Comparison of ENCODE assay signal across 24 cellular contexts in genomic region chr1:26814377-26814776, GRCh38. TPM values are rescaled to one million over a fixed set of nuclear protein-coding genes. Genes with fewer than 3 reads are reported as not detected.
"Had no signal": no experiment of that assay in that cellular context is flagged by ENCODE, and none has a peak within 500 bp of the region (broad histone marks: within the 10 kb centered on the region; RNA-seq: fewer than 3 reads in every experiment).

No MANE protein-coding gene starts in this region.

- H3K4me1 ChIP-seq: colonic mucosa, neural progenitor cell, prostate gland, testis, tibial artery had no signal

- H3K4me3 ChIP-seq: colonic mucosa, lung, mucosa of descending colon, neural progenitor cell, prostate gland, skin epidermis, spleen, testis, tibial artery had no signal

- H3K27ac ChIP-seq: colonic mucosa, neural progenitor cell, prostate gland, skin epidermis, testis, tibial artery had no signal

- H3K27me3 ChIP-seq: colonic mucosa, neural progenitor cell, spleen, testis, tibial artery had no signal

- H3K9me3 Mint-ChIP-seq: memory B cell; mesothelial cell of epicardium; naive B cell; natural killer cell treated with Interleukin-12 subunit alpha and Interleukin-12 subunit beta and Interleukin-15 and Interleukin-18, amount 100 ng/mL, for 72 hours; stimulated activated memory B cell treated with anti-CD40 and anti-IgM and Interleukin-4, amounts not matched to agents 10 μg/mL and 1 μg/mL and 100 μg/mL, for 72 hours; type B pancreatic cell had no signal

- H3K4me3 Mint-ChIP-seq: memory B cell; mesothelial cell of epicardium; naive B cell; natural killer cell treated with Interleukin-12 subunit alpha and Interleukin-12 subunit beta and Interleukin-15 and Interleukin-18, amount 100 ng/mL, for 72 hours; neural progenitor cell; stimulated activated memory B cell treated with anti-CD40 and anti-IgM and Interleukin-4, amounts not matched to agents 10 μg/mL and 1 μg/mL and 100 μg/mL, for 72 hours; type B pancreatic cell had no signal

- ATAC-seq: mucosa of descending colon; natural killer cell treated with Interleukin-12 subunit alpha and Interleukin-12 subunit beta and Interleukin-15 and Interleukin-18, amount 100 ng/mL, for 72 hours; right cardiac atrium; stimulated activated memory B cell treated with anti-CD40 and anti-IgM and Interleukin-4, amounts not matched to agents 10 μg/mL and 1 μg/mL and 100 μg/mL, for 72 hours; stimulated activated naive CD8-positive, alpha-beta T cell treated with anti-CD3 and anti-CD28 coated beads, Interleukin-15, Interleukin-2, amounts not matched to agents 100 U/mL and 50 U/mL, for 24 hours had no signal

- DNase-seq: colonic mucosa; dermis blood vessel endothelial cell; effector memory CD4-positive, alpha-beta T cell; hypothalamus; mucosa of descending colon; naive B cell; nucleus accumbens; right cardiac atrium; spleen; stimulated activated CD4-positive, alpha-beta T cell treated with anti-CD3 and anti-CD28 coated beads, Interleukin-4, amount 100 ng/mL, for 4 hours; stimulated activated naive CD8-positive, alpha-beta T cell treated with anti-CD3 and anti-CD28 coated beads, Interleukin-15, Interleukin-2, amounts not matched to agents 100 U/mL and 50 U/mL, for 24 hours; substantia nigra; testis; tibial artery had no signal

- H3K4me2 ChIP-seq: neural progenitor cell had no signal

- H3K27me3 Mint-ChIP-seq: memory B cell; natural killer cell treated with Interleukin-12 subunit alpha and Interleukin-12 subunit beta and Interleukin-15 and Interleukin-18, amount 100 ng/mL, for 72 hours; stimulated activated memory B cell treated with anti-CD40 and anti-IgM and Interleukin-4, amounts not matched to agents 10 μg/mL and 1 μg/mL and 100 μg/mL, for 72 hours; type B pancreatic cell had no signal

- H3K36me3 Mint-ChIP-seq: memory B cell; naive B cell; natural killer cell treated with Interleukin-12 subunit alpha and Interleukin-12 subunit beta and Interleukin-15 and Interleukin-18, amount 100 ng/mL, for 72 hours; neural progenitor cell; stimulated activated memory B cell treated with anti-CD40 and anti-IgM and Interleukin-4, amounts not matched to agents 10 μg/mL and 1 μg/mL and 100 μg/mL, for 72 hours; type B pancreatic cell had no signal

- H3K27ac Mint-ChIP-seq: memory B cell; mesothelial cell of epicardium; natural killer cell treated with Interleukin-12 subunit alpha and Interleukin-12 subunit beta and Interleukin-15 and Interleukin-18, amount 100 ng/mL, for 72 hours; neural progenitor cell; stimulated activated memory B cell treated with anti-CD40 and anti-IgM and Interleukin-4, amounts not matched to agents 10 μg/mL and 1 μg/mL and 100 μg/mL, for 72 hours; type B pancreatic cell had no signal

- H3K36me3 ChIP-seq: colonic mucosa, neural progenitor cell, prostate gland, spleen, tibial artery had no signal

- H2AFZ ChIP-seq: neural progenitor cell had no signal

- H3K4me1 Mint-ChIP-seq: mesothelial cell of epicardium, neural progenitor cell had no signal

- H3K9me3 ChIP-seq: colonic mucosa, mucosa of descending colon, prostate gland, spleen, testis, tibial artery had no signal

- H3K9ac ChIP-seq: neural progenitor cell had no signal

RNA-seq across cellular contexts. Expression of gene SFN, which starts 48.6 kb away (rescaled TPM):
- total RNA-seq: osteocyte had no signal
